In genomic region chr3:127790009-127790533, GRCh38 we compare ENCODE assay signal across 17 cellular contexts. TPM values are rescaled to one million over a fixed set of nuclear protein-coding genes. Genes with fewer than 3 reads are reported as not detected.
DNase-seq lines count a peak whose midpoint lies in the region; ATAC-seq and TF ChIP-seq lines count a peak whose summit lies in the region.
"Had no signal": no experiment of that assay in that cellular context is flagged by ENCODE, and none has a peak within 500 bp of the region (broad histone marks: within the 10 kb centered on the region; RNA-seq: fewer than 3 reads in every experiment).

No MANE protein-coding gene starts in this region.

- peaks cover 0 to 3% (median 0%) of the 10 kb centered on the region in 8 donors for H3K9me3 ChIP-seq in spleen
- H3K9me3 ChIP-seq: HAP-1, neutrophil, SJCRH30 had no signal

- H3K36me3 ChIP-seq in spleen: no peaks in the 10 kb centered on the region
- H3K36me3 ChIP-seq: HAP-1 had no signal

- no peak for ATAC-seq in HG03280 (IDR thresholded peaks at IDR 0.05; ENCODE audit: unreplicated experiment)
- ATAC-seq: activated CD8-positive, alpha-beta T cell treated with anti-CD3 and anti-CD28 coated beads, Interleukin-2, amount 10 ng/mL, durations not matched to agents 7 days and 5 days had no signal

- no peak for TF ChIP-seq POLR2A in spleen (IDR thresholded peaks at IDR 0.05)

- peak overlapping the region in 6 of 8 donors; percentile 11 to 71 (median 53) for H3K27ac ChIP-seq in spleen
- H3K27ac ChIP-seq: C4-2B, neutrophil had no signal

- H3K4me1 ChIP-seq in spleen: peaks cover 7 to 56% (median 37%) of the 10 kb centered on the region in 6 donors
- H3K4me1 ChIP-seq: HAP-1 had no signal

- CTCF ChIA-PET in HEK293T (lab: Yijun Ruan, JAX): interaction anchor here (1.1 to 1.3 kb wide), 2 partner anchors 94 to 169 kb away, joined by 4 read pairs; no protein-coding TSS in a partner anchor

- no peaks in the 10 kb centered on the region for H3K27me3 ChIP-seq in spleen (replicated peaks in 1 of 7)
- H3K27me3 ChIP-seq: neutrophil, SJCRH30 had no signal

- intact Hi-C loops in spleen (cut with DNase I; ENCODE audit: low total_unique reads): no loop called here

- no peak for DNase-seq in HEK293T (ENCODE audit: extremely low spot score)
- peak; percentile 63 for DNase-seq in NCI-H2171 treated with DMSO at 0.1 percent for 48 hours (lab: John Stamatoyannopoulos, UW)
- DNase-seq in kidney tubule cell (ENCODE audit: low spot score): peak; percentile 19
- peak; percentile 24 for DNase-seq in spleen
- no peak for DNase-seq in NCI-H748 treated with DMSO at 0.1 percent for 48 hours (lab: John Stamatoyannopoulos, UW)
- DNase-seq in SKM-1 treated with dmso at 0.1 percent for 144 hours (lab: John Stamatoyannopoulos, UW; ENCODE audit: unreplicated experiment): no peak
- DNase-seq: activated CD8-positive, alpha-beta T cell treated with anti-CD3 and anti-CD28 coated beads, Interleukin-2, amount 10 ng/mL, durations not matched to agents 7 days and 5 days; DND-41; effector memory CD4-positive, alpha-beta T cell; NCI-H2081 treated with DMSO at 0.1 percent for 48 hours; substantia nigra had no signal

- POLR2A ChIA-PET in HEK293T (lab: Yijun Ruan, JAX): no interaction called here

- WGBS in spleen, 5 donors: 90 to 94% (median 92%) methylated on average over 9 of the region's 9 CpGs

- TF ChIP-seq CTCF in spleen (IDR thresholded peaks at IDR 0.05 in 8 of 11, conservative IDR thresholded peaks at IDR 0.05 in 3 of 11): no peak

- no peak overlapping the region for H3K4me3 ChIP-seq in spleen
- H3K4me3 ChIP-seq: HAP-1, lung, SJCRH30 had no signal

TF ChIP-seq in HEK293T, 16 proteins besides CTCF, POLR2A, EP300 and RAD21:
- no peak for TF ChIP-seq PKNOX1 (IDR thresholded peaks at IDR 0.05)
- no peak for TF ChIP-seq FOXA1 (IDR thresholded peaks at IDR 0.05)
- 0 out of 2 replicates have a peak, but pooled peaks have one; percentile 13 for TF ChIP-seq CTBP1 (IDR thresholded peaks at IDR 0.05; ENCODE audit: borderline replicate concordance)
- TF ChIP-seq SP1 (IDR thresholded peaks at IDR 0.05): no peak
- no peak for TF ChIP-seq FOXK2 (IDR thresholded peaks at IDR 0.05)
- no peak for TF ChIP-seq NFRKB (IDR thresholded peaks at IDR 0.05)

RNA-seq across cellular contexts. Expression of gene MGLL, which starts 32.2 kb away (rescaled TPM):
- total RNA-seq in spleen: 100 to 1,000 TPM in 3 of 7 donors, 10 to 100 TPM in 4; 47.6 to 134 (median 85.9) TPM
- polyA plus RNA-seq in spleen: 10 to 100 TPM; 11.0 to 47.2 (median 15.8) TPM

Comparison
In these comparisons a context has a peak if more than half of its experiments do, and no peak if none do; other contexts are left out.
1. DNase-seq: peak in NCI-H2171 treated with DMSO at 0.1 percent for 48 hours (single experiment), kidney tubule cell (single experiment) and spleen (single experiment); none in HEK293T (single experiment), NCI-H748 treated with DMSO at 0.1 percent for 48 hours (single experiment) and SKM-1 treated with dmso at 0.1 percent for 144 hours (single experiment).